Comparison of ENCODE assay signal across 10 cellular contexts in the genomic region with DNA sequence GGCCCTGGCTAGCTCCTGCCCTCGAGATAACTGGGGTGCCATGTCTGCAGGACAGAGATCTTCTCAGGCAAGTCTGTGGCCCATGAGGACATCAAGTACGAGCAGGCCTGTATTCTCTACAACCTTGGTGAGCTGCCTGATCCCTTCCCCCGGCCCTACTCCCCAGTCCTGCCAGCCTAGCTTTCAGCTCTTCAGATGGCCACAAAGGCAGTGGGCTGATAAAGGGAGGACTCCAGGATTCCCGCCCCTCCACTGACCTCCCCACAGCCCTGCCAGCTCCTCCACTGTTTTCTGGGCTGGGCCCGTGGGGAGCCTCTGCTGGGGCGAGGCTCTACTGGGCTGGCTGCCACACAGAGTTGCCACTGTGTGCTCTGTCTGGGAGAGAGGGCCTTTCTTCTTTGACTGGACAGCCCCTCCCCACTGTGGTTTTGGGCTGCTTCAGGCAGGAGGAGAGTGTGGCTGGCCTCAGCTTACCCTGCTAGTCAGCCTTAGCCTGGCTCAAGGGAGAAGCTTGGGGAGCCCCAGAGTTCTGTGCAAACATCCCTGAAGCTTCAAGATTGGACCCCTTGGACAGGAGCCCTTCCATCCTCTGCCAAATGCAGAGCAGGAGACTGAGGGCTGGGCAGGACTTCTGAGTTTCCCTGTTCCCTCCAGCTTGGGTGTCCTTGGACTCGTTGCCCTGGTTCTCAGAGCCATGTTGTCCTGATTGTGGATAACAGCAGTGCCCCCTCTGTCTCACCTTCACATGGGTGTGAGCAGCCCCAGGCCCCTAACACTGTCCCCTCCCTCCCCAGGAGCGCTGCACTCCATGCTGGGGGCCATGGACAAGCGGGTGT. TPM values are rescaled to one million over a fixed set of nuclear protein-coding genes. Genes with fewer than 3 reads are reported as not detected.
DNase-seq lines count a peak whose midpoint lies in the region; ATAC-seq and TF ChIP-seq lines count a peak whose summit lies in the region.
"Had no signal": no experiment of that assay in that cellular context is flagged by ENCODE, and none has a peak within 500 bp of the region (broad histone marks: within the 10 kb centered on the region; RNA-seq: fewer than 3 reads in every experiment).

No MANE protein-coding gene starts in this region.

- no peak overlapping the region for H3K9ac ChIP-seq in neural progenitor cell

- no peak for TF ChIP-seq CTCF in fibroblast of pulmonary artery (IDR thresholded peaks at IDR 0.05; ENCODE audit: low read length, missing control alignments)
- no peak for TF ChIP-seq CTCF in neural progenitor cell (IDR thresholded peaks at IDR 0.05)
- TF ChIP-seq CTCF in vagina (IDR thresholded peaks at IDR 0.05): no peak
- TF ChIP-seq CTCF in brain microvascular endothelial cell (IDR thresholded peaks at IDR 0.05; ENCODE audit: low read depth, low read length, missing control alignments): no peak

- no peak for TF ChIP-seq POLR2A in vagina (IDR thresholded peaks at IDR 0.05)

- H3K4me3 Mint-ChIP-seq in activated T-cell treated with anti-CD3 and anti-CD28 coated beads, Interleukin-2, amount 50 U/mL, for 24 hours: no peak overlapping the region
- H3K4me3 Mint-ChIP-seq in activated T-cell treated with anti-CD3 and anti-CD28 coated beads, Interleukin-2, amount 50 U/mL, for 4 hours: no peak overlapping the region
- no peak overlapping the region for H3K4me3 Mint-ChIP-seq in neural progenitor cell

- H3K36me3 ChIP-seq in neural progenitor cell: no peaks in the 10 kb centered on the region
- peaks cover 0 to 34% of the 10 kb centered on the region in 2 donors for H3K36me3 ChIP-seq in vagina
- peaks cover 41% of the 10 kb centered on the region for H3K36me3 ChIP-seq in brain microvascular endothelial cell (replicated peaks)

- no peaks in the 10 kb centered on the region for H3K9me3 ChIP-seq in neural progenitor cell (ENCODE audit: low read depth)
- H3K9me3 ChIP-seq in vagina: no peaks in the 10 kb centered on the region

- H3F3A ChIP-seq in neural progenitor cell (ENCODE audit: low read depth): no peaks in the 10 kb centered on the region

- peaks cover 9% of the 10 kb centered on the region for H3K4me1 ChIP-seq in neural progenitor cell
- H3K4me1 ChIP-seq in vagina: peaks cover 33% of the 10 kb centered on the region

- no peak for DNase-seq in activated T-cell treated with anti-CD3 and anti-CD28 coated beads, Interleukin-2, amount 50 U/mL, for 24 hours
- no peak for DNase-seq in activated T-cell treated with anti-CD3 and anti-CD28 coated beads, Interleukin-2, amount 50 U/mL, for 4 hours
- DNase-seq in fibroblast of pulmonary artery (ENCODE audit: low read depth) (peak; percentile 46), neural progenitor cell (ENCODE audit: low spot score) (no peak), vagina (ENCODE audit: extremely low spot score in 2 of 2) (no peak), NCI-H146 treated with DMSO at 0.1 percent for 48 hours (lab: John Stamatoyannopoulos, UW; ENCODE audit: unreplicated experiment) (no peak), brain microvascular endothelial cell (no peak), NCI-H1417 treated with DMSO at 0.1 percent for 48 hours (lab: John Stamatoyannopoulos, UW) (no peak)
- DNase-seq: NCI-H446; stimulated activated CD4-positive, alpha-beta T cell treated with anti-CD3 and anti-CD28 coated beads, Interleukin-1b, Interleukin-23, amount 100 ng/mL, for 48 hours had no signal

- H3K4me1 Mint-ChIP-seq in activated T-cell treated with anti-CD3 and anti-CD28 coated beads, Interleukin-2, amount 50 U/mL, for 24 hours (ENCODE audit: low read depth): no peaks in the 10 kb centered on the region
- no peaks in the 10 kb centered on the region for H3K4me1 Mint-ChIP-seq in activated T-cell treated with anti-CD3 and anti-CD28 coated beads, Interleukin-2, amount 50 U/mL, for 4 hours (ENCODE audit: low read depth)
- H3K4me1 Mint-ChIP-seq in neural progenitor cell: peaks cover 1% of the 10 kb centered on the region

- H3K36me3 Mint-ChIP-seq in activated T-cell treated with anti-CD3 and anti-CD28 coated beads, Interleukin-2, amount 50 U/mL, for 24 hours (ENCODE audit: low read depth): peaks cover 63% of the 10 kb centered on the region
- H3K36me3 Mint-ChIP-seq in activated T-cell treated with anti-CD3 and anti-CD28 coated beads, Interleukin-2, amount 50 U/mL, for 4 hours (ENCODE audit: insufficient read depth): peaks cover 2% of the 10 kb centered on the region
- H3K36me3 Mint-ChIP-seq in neural progenitor cell: peaks cover 2% of the 10 kb centered on the region

- H3K27ac ChIP-seq in neural progenitor cell (peak overlapping the region; percentile 37), vagina (peak overlapping the region; percentile 63), brain microvascular endothelial cell (no peak overlapping the region)

- peaks cover 17% of the 10 kb centered on the region for H4K20me1 ChIP-seq in neural progenitor cell (ENCODE audit: low read depth)

- H3K27me3 ChIP-seq in neural progenitor cell (no peaks in the 10 kb centered on the region), vagina (no peaks in the 10 kb centered on the region), brain microvascular endothelial cell (replicated peaks) (no peaks in the 10 kb centered on the region)

- no peak for ATAC-seq in activated T-cell treated with anti-CD3 and anti-CD28 coated beads, Interleukin-2, amount 50 U/mL, for 4 hours

- no peak overlapping the region for H3K4me3 ChIP-seq in fibroblast of pulmonary artery (replicated peaks; ENCODE audit: low read depth, low read length)
- H3K4me3 ChIP-seq in neural progenitor cell: no peak overlapping the region
- H3K4me3 ChIP-seq in vagina: no peak overlapping the region
- H3K4me3 ChIP-seq in brain microvascular endothelial cell (ENCODE audit: low read depth, low read length): no peak overlapping the region

- H3K9me3 Mint-ChIP-seq in activated T-cell treated with anti-CD3 and anti-CD28 coated beads, Interleukin-2, amount 50 U/mL, for 24 hours: no peaks in the 10 kb centered on the region
- H3K9me3 Mint-ChIP-seq in activated T-cell treated with anti-CD3 and anti-CD28 coated beads, Interleukin-2, amount 50 U/mL, for 4 hours: no peaks in the 10 kb centered on the region
- no peaks in the 10 kb centered on the region for H3K9me3 Mint-ChIP-seq in neural progenitor cell

- H3K4me2 ChIP-seq in neural progenitor cell: no peak overlapping the region

- in situ Hi-C loops in brain microvascular endothelial cell (cut with HindIII; ENCODE audit: low pct_ligation_motif_present, low sequenced_read_pairs): no loop called here

- no peak overlapping the region for H2AFZ ChIP-seq in neural progenitor cell (replicated peaks)

- intact Hi-C loops in vagina (cut with DNase I): no loop called here

- H3K27ac Mint-ChIP-seq in activated T-cell treated with anti-CD3 and anti-CD28 coated beads, Interleukin-2, amount 50 U/mL, for 24 hours: peak overlapping the region; percentile 47
- H3K27ac Mint-ChIP-seq in neural progenitor cell: peak overlapping the region; percentile 79

- no peaks in the 10 kb centered on the region for H3K27me3 Mint-ChIP-seq in activated T-cell treated with anti-CD3 and anti-CD28 coated beads, Interleukin-2, amount 50 U/mL, for 24 hours
- no peaks in the 10 kb centered on the region for H3K27me3 Mint-ChIP-seq in activated T-cell treated with anti-CD3 and anti-CD28 coated beads, Interleukin-2, amount 50 U/mL, for 4 hours (ENCODE audit: low read depth)
- peaks cover 12% of the 10 kb centered on the region for H3K27me3 Mint-ChIP-seq in neural progenitor cell (ENCODE audit: insufficient read depth, low read depth)

- no peaks in the 10 kb centered on the region for H3K79me2 ChIP-seq in neural progenitor cell (ENCODE audit: low read depth)

RNA-seq across cellular contexts. Expression of gene PTPN23, which starts 24.4 kb away (rescaled TPM):
- total RNA-seq in activated T-cell treated with anti-CD3 and anti-CD28 coated beads, Interleukin-2, amount 50 U/mL, for 4 hours: 10 to 100 TPM; 34.9 to 44.8 (median 42.2) TPM
- total RNA-seq in neural progenitor cell (ENCODE audit: low replicate concordance): 3.4 and 8.6 TPM in 2 replicates
- 30.2 TPM for total RNA-seq in vagina
